36 cellular contexts compared by ENCODE assay signal in genomic region chr15:76377751-76378150, GRCh38. TPM values are rescaled to one million over a fixed set of nuclear protein-coding genes. Genes with fewer than 3 reads are reported as not detected.
"Had no signal": no experiment of that assay in that cellular context is flagged by ENCODE, and none has a peak within 500 bp of the region (broad histone marks: within the 10 kb centered on the region; RNA-seq: fewer than 3 reads in every experiment).

No MANE protein-coding gene starts in this region.

- H3K27me3 ChIP-seq: MG63 had no signal

- H3K4me3 ChIP-seq: MG63 had no signal

- H3K36me3 ChIP-seq: MG63 had no signal

- H3K9me3 ChIP-seq: MG63 had no signal

- DNase-seq: Karpas-422, Kasumi-1, MG63, MM.1S, MV-4-11, NCI-H1048, NCI-H1092, NCI-H1092 treated with DMSO at 0.1 percent for 48 hours, NCI-H1105, NCI-H1105 treated with DMSO at 0.1 percent for 48 hours, NCI-H1417, NCI-H1417 treated with DMSO at 0.1 percent for 48 hours, NCI-H1436, NCI-H1436 treated with DMSO at 0.1 percent for 48 hours, NCI-H146, NCI-H1694, NCI-H1694 treated with DMSO at 0.1 percent for 48 hours, NCI-H187, NCI-H187 treated with DMSO at 0.1 percent for 48 hours, NCI-H1930, NCI-H2029, NCI-H2029 treated with DMSO at 0.1 percent for 48 hours, NCI-H2081, NCI-H2081 treated with DMSO at 0.1 percent for 48 hours, NCI-H2107, NCI-H2171, NCI-H2171 treated with DMSO at 0.1 percent for 48 hours, NCI-H2227 treated with DMSO at 0.1 percent for 48 hours, NCI-H226, NCI-H345, NCI-H446, NCI-H446 treated with DMSO at 0.1 percent for 48 hours, NCI-H510A, NCI-H510A treated with DMSO at 0.1 percent for 48 hours, NCI-H524 had no signal

RNA-seq across cellular contexts. Expression of gene ISL2, which starts 41.2 kb away (rescaled TPM):
- total RNA-seq: MCF 10A had no signal
